In genomic region chr4:56048621-56049427, GRCh38 we compare ENCODE assay signal across 8 cellular contexts.
DNase-seq lines count a peak whose midpoint lies in the region; ATAC-seq and TF ChIP-seq lines count a peak whose summit lies in the region.

No MANE protein-coding gene starts in this region.

- peak; percentile 18 to 34 for DNase-seq in activated CD4-positive, alpha-beta T cell treated with anti-CD3 and anti-CD28 coated beads for 24 hours (ENCODE audit: low read depth in 2 of 2)
- DNase-seq in activated CD4-positive, alpha-beta T cell treated with anti-CD3 and anti-CD28 coated beads for 1 hour = no peak
- peak; percentile 19 for DNase-seq in HFFc6
- DNase-seq in MM.1S = peak; percentile 71
- DNase-seq in T47D (ENCODE audit: low read depth in 1 of 2, low spot score in 1 of 2) = peak; percentile 53 to 76
- DNase-seq in immature natural killer cell = peak in 2 of 3 donors; percentile 12 to 17

- no peaks in the 10 kb centered on the region for H3K36me3 ChIP-seq in MM.1S (replicated peaks; ENCODE audit: insufficient read depth, low read length)

- H3K27me3 Mint-ChIP-seq in HFFc6 (ENCODE audit: insufficient read depth) = peaks cover 17% of the 10 kb centered on the region
- H3K27me3 Mint-ChIP-seq in immature natural killer cell (ENCODE audit: low read depth in 3 of 3) = peaks cover 11 to 16% (median 15%) of the 10 kb centered on the region in 3 donors

- H3K4me3 ChIP-seq in MM.1S (ENCODE audit: low read length) = peak overlapping the region; percentile 77
- peak overlapping the region; percentile 39 to 67 (median 48) for H3K4me3 ChIP-seq in skin epidermis

- H4K20me1 ChIP-seq in MM.1S (ENCODE audit: insufficient read depth, low read length) = no peaks in the 10 kb centered on the region

- H3K27ac ChIP-seq in MM.1S (ENCODE audit: low read length) (no peak overlapping the region), skin epidermis (peak overlapping the region in 6 of 21 experiments; percentile 12 to 51 (median 39))

- no peaks in the 10 kb centered on the region for H3K9me3 ChIP-seq in MM.1S (replicated peaks; ENCODE audit: insufficient read depth, low read length)

- peaks cover 5% of the 10 kb centered on the region; the same call in 1 of the 2 replicates for H3F3A ChIP-seq in MM.1S (ENCODE audit: insufficient read depth, low read length)

- in situ Hi-C loops in T47D (cut with HindIII; ENCODE audit: low pct_unique_long_range_greater_than_20kb, low sequenced_read_pairs) = no loop called here

- no peaks in the 10 kb centered on the region for H3K27me3 ChIP-seq in MM.1S (replicated peaks; ENCODE audit: insufficient read depth, low read length)

- H3K27ac Mint-ChIP-seq in HFFc6 = no peak overlapping the region
- no peak overlapping the region for H3K27ac Mint-ChIP-seq in immature natural killer cell

- H3K9me3 Mint-ChIP-seq in HFFc6 (no peaks in the 10 kb centered on the region), immature natural killer cell (peaks cover 0 to 2% (median 0%) of the 10 kb centered on the region in 6 donors)

- H3K9me2 ChIP-seq in MM.1S (replicated peaks; ENCODE audit: insufficient read depth, low read length) = no peaks in the 10 kb centered on the region

- H3K4me3 Mint-ChIP-seq in HFFc6 (peak overlapping the region; percentile 82), immature natural killer cell (peak overlapping the region; percentile 52 to 72 (median 65))

- no peaks in the 10 kb centered on the region for H3K79me2 ChIP-seq in MM.1S (ENCODE audit: low read length)

- peak; percentile 28 for TF ChIP-seq CTCF in HFFc6 (IDR thresholded peaks at IDR 0.05)
- TF ChIP-seq CTCF in MM.1S (IDR thresholded peaks at IDR 0.05; ENCODE audit: low read length) = no peak

- H3K36me3 Mint-ChIP-seq in HFFc6 (ENCODE audit: low read depth) = no peaks in the 10 kb centered on the region
- H3K36me3 Mint-ChIP-seq in immature natural killer cell = peaks cover 0 to 4% (median 0%) of the 10 kb centered on the region in 3 donors

- peak overlapping the region; percentile 81 for H3K4me2 ChIP-seq in MM.1S (ENCODE audit: low read depth, low read length)

- peak overlapping the region; percentile 58; the same call in 1 of the 2 replicates for H3K9ac ChIP-seq in MM.1S (ENCODE audit: low read length)

- H2AFZ ChIP-seq in MM.1S (ENCODE audit: low read length) = peak overlapping the region; percentile 98

- H3K4me1 Mint-ChIP-seq in HFFc6 (ENCODE audit: low read depth) (peaks cover 9% of the 10 kb centered on the region), immature natural killer cell (peaks cover 9 to 17% of the 10 kb centered on the region in 2 donors)

- H3K4me1 ChIP-seq in MM.1S (ENCODE audit: low read length) = peaks cover 5% of the 10 kb centered on the region

- peak; percentile 89 for ATAC-seq in SK-N-SH treated with all-trans-retinoic acid at 6 μM for 48 hours

TF ChIP-seq in SK-N-SH treated with all-trans-retinoic acid at 6 μM for 48 hours, 23 proteins besides CTCF, POLR2A, EP300 and RAD21:
- TF ChIP-seq PATZ1 (CRISPR knock-in tag; IDR thresholded peaks at IDR 0.05; ENCODE audit: borderline replicate concordance) = no peak
- TF ChIP-seq PPARA (CRISPR knock-in tag; IDR thresholded peaks at IDR 0.05; ENCODE audit: borderline replicate concordance) = 0 out of 2 replicates have a peak, but pooled peaks have one; percentile 55
